In genomic region chr19:21610787-21611186, GRCh38 we compare ENCODE assay signal across 20 cellular contexts.
DNase-seq lines count a peak whose midpoint lies in the region; ATAC-seq and TF ChIP-seq lines count a peak whose summit lies in the region.
"Had no signal": no experiment of that assay in that cellular context is flagged by ENCODE, and none has a peak within 500 bp of the region (broad histone marks: within the 10 kb centered on the region; RNA-seq: fewer than 3 reads in every experiment).

No MANE protein-coding gene starts in this region.

- H2AFZ ChIP-seq in DND-41 (ENCODE audit: low read depth, low read length), result no peak overlapping the region; the same call in 1 of the 2 replicates
- H2AFZ ChIP-seq in Loucy (ENCODE audit: low read length), result no peak overlapping the region

- H3F3A ChIP-seq in Loucy (ENCODE audit: low read depth), result no peaks in the 10 kb centered on the region

- H3K4me3 ChIP-seq in DND-41 (ENCODE audit: low read depth in 1 of 2, low read length in 2 of 2) (0 out of 4 replicates have a peak overlapping the region, but pooled peaks of 1 of the 2 experiments have one; percentile 4), Loucy (ENCODE audit: low read length, poor library complexity, severe bottlenecking) (no peak overlapping the region)
- H3K4me3 ChIP-seq: BLaER1 had no signal

- TF ChIP-seq CTCF in DND-41 (IDR thresholded peaks at IDR 0.05; ENCODE audit: borderline replicate concordance, extremely low read depth, low read length, poor library complexity, severe bottlenecking), result no peak
- TF ChIP-seq CTCF in Loucy (conservative IDR thresholded peaks at IDR 0.05; ENCODE audit: low read length), result no peak
- no peak for TF ChIP-seq CTCF in nephron (IDR thresholded peaks at IDR 0.05; ENCODE audit: unreplicated experiment in 3 of 3)
- no peak for TF ChIP-seq CTCF in CD14-positive monocyte (IDR thresholded peaks at IDR 0.05)

- H3K27me3 ChIP-seq in DND-41 (ENCODE audit: insufficient read depth, low read length, poor library complexity) (no peaks in the 10 kb centered on the region), Loucy (ENCODE audit: insufficient read depth, low read length, poor library complexity, severe bottlenecking) (no peaks in the 10 kb centered on the region)
- H3K27me3 ChIP-seq: BE2C, BLaER1 had no signal

- H3K9me3 ChIP-seq in DND-41 (ENCODE audit: insufficient read depth, low read length, severe bottlenecking) (no peaks in the 10 kb centered on the region), Loucy (ENCODE audit: insufficient read depth, low read depth, low read length) (no peaks in the 10 kb centered on the region)
- H3K9me3 ChIP-seq: BE2C had no signal

- H3K4me3 Mint-ChIP-seq in nephron (no peak overlapping the region), CD14-positive monocyte (no peak overlapping the region)
- H3K4me3 Mint-ChIP-seq: CD4-positive, alpha-beta T cell; CD8-positive, alpha-beta T cell had no signal

- H3K27ac Mint-ChIP-seq in nephron (peak overlapping the region; percentile 32 to 45 (median 45)), CD14-positive monocyte (no peak overlapping the region)
- H3K27ac Mint-ChIP-seq: CD4-positive, alpha-beta T cell had no signal

- H3K9me2 ChIP-seq in Loucy (replicated peaks; ENCODE audit: low read depth, low read length), result no peaks in the 10 kb centered on the region

- H3K4me2 ChIP-seq in DND-41 (ENCODE audit: insufficient read depth, low read length) (peak overlapping the region; percentile 9), Loucy (ENCODE audit: low read depth, low read length, poor library complexity, severe bottlenecking) (peak overlapping the region; percentile 64)
- H3K4me2 ChIP-seq: BLaER1 had no signal

- H3K4me1 ChIP-seq in DND-41 (ENCODE audit: insufficient read depth, low read length) (peaks cover 67% of the 10 kb centered on the region), Loucy (ENCODE audit: insufficient read depth, low read length, poor library complexity, severe bottlenecking) (peaks cover 31% of the 10 kb centered on the region)
- H3K4me1 ChIP-seq: BE2C, BLaER1 had no signal

- H3K9me3 Mint-ChIP-seq in nephron (peaks cover 12% of the 10 kb centered on the region), CD14-positive monocyte (peaks cover 9 to 42% (median 28%) of the 10 kb centered on the region in 7 donors)
- H3K9me3 Mint-ChIP-seq: CD4-positive, alpha-beta T cell; CD8-positive, alpha-beta T cell had no signal

- peak overlapping the region; percentile 93 for H3K27ac ChIP-seq in DND-41 (ENCODE audit: low read length)
- H3K27ac ChIP-seq: BLaER1 had no signal

- DNase-seq in DND-41, result no peak
- no peak for DNase-seq in middle frontal gyrus (ENCODE audit: extremely low spot score, low spot score)
- DNase-seq in CD14-positive monocyte (ENCODE audit: low spot score), result no peak
- DNase-seq: 8988T; ACHN; BE2C; C1 segment of cervical spinal cord; CD4-positive, alpha-beta T cell; CD8-positive, alpha-beta T cell; COR-L47; DMS 273 treated with DMSO at 0.1 percent for 48 hours; DMS153; DMS53; DMS79; GF-D8 had no signal

- intact Hi-C loops in CD14-positive monocyte (cut with micrococcal nuclease), result no loop called here

- H3K27me3 Mint-ChIP-seq in nephron (ENCODE audit: low read depth) (no peaks in the 10 kb centered on the region), CD14-positive monocyte (ENCODE audit: low read depth in 3 of 3) (peaks cover 0 to 2% (median 0%) of the 10 kb centered on the region in 3 donors)
- H3K27me3 Mint-ChIP-seq: CD4-positive, alpha-beta T cell had no signal

- H3K9ac ChIP-seq in DND-41 (ENCODE audit: low read depth, low read length) (peak overlapping the region; percentile 61), Loucy (ENCODE audit: low read depth, low read length, poor library complexity, severe bottlenecking) (no peak overlapping the region)
- H3K9ac ChIP-seq: BLaER1 had no signal

- peaks cover 5% of the 10 kb centered on the region for H3K4me1 Mint-ChIP-seq in nephron
- H3K4me1 Mint-ChIP-seq in CD14-positive monocyte, result peaks cover 5% of the 10 kb centered on the region

- no peak for ATAC-seq in DND-41 (ENCODE audit: insufficient read depth, low read depth)
- ATAC-seq in HG03175 (IDR thresholded peaks at IDR 0.05; ENCODE audit: unreplicated experiment), result no peak
- no peak for ATAC-seq in HG03025 (IDR thresholded peaks at IDR 0.05; ENCODE audit: low FRiP score, unreplicated experiment)
- ATAC-seq: CD8-positive, alpha-beta T cell had no signal

- H3K36me3 ChIP-seq in DND-41 (ENCODE audit: insufficient read depth, low read length) (no peaks in the 10 kb centered on the region), Loucy (ENCODE audit: insufficient read depth, low read length) (no peaks in the 10 kb centered on the region)
- H3K36me3 ChIP-seq: BE2C, BLaER1 had no signal

- H3K36me3 Mint-ChIP-seq in nephron (ENCODE audit: low read depth) (no peaks in the 10 kb centered on the region), CD14-positive monocyte (no peaks in the 10 kb centered on the region)
- H3K36me3 Mint-ChIP-seq: CD8-positive, alpha-beta T cell had no signal

- H3K79me2 ChIP-seq in DND-41 (ENCODE audit: insufficient read depth, low read length) (no peaks in the 10 kb centered on the region), Loucy (ENCODE audit: insufficient read depth, low read length) (no peaks in the 10 kb centered on the region)

- H4K20me1 ChIP-seq in DND-41 (ENCODE audit: insufficient read depth, low read length) (no peaks in the 10 kb centered on the region), Loucy (ENCODE audit: insufficient read depth, low read length, poor library complexity, severe bottlenecking) (no peaks in the 10 kb centered on the region)
- H4K20me1 ChIP-seq: BLaER1 had no signal

Comparison
In these comparisons a context has a peak if more than half of its experiments do, and no peak if none do; other contexts are left out.
1. H3K27ac Mint-ChIP-seq: peak in nephron (3 of 3); none in CD14-positive monocyte (0 of 7).